ENCODE assay signal across 19 cellular contexts in the genomic region with DNA sequence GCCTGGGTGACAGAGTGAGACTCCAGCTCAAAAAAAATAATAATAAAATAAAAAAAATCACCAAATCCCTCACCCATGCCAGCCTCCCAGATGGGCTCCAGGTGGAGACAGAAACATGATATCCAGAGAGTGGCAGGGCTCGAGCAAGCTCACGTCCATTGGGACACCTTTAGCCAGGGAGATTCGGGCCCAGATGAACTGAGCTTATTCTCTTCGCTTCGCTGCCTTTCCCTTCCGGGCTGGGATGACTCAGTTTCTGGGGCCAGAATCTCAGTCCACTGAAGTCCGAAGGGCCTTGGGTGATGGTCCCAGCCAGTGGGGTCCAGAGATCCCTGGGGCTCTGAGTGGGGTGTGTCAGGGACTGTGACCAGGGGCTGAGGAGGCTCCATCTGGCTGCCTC. TPM values are rescaled to one million over a fixed set of nuclear protein-coding genes. Genes with fewer than 3 reads are reported as not detected.
"Had no signal": no experiment of that assay in that cellular context is flagged by ENCODE, and none has a peak within 500 bp of the region (broad histone marks: within the 10 kb centered on the region; RNA-seq: fewer than 3 reads in every experiment).

No MANE protein-coding gene starts in this region.

- H3K9me3 Mint-ChIP-seq: activated T-helper 1 cell treated with anti-CD3 and anti-CD28 coated beads, Interleukin-12 subunit alpha, Interleukin-12 subunit beta, Interleukin-2, Interleukin-4 antibody, amounts not matched to agents 30 ng/mL and 10 ng/mL and 1 ng/mL, durations not matched to agents 14 hours and 24 hours and 36 hours; natural killer cell; T-cell had no signal

- H3K36me3 Mint-ChIP-seq: activated naive CD8-positive, alpha-beta T cell; natural killer cell; stimulated activated naive B cell treated with anti-CD40 and anti-IgM and Interleukin-4, amounts not matched to agents 10 μg/mL and 1 μg/mL and 100 μg/mL, for 72 hours; T-cell; WTC11 had no signal

- H3K4me3 ChIP-seq: gastroesophageal sphincter, lower lobe of right lung, sigmoid colon had no signal

- H3K4me1 Mint-ChIP-seq: activated CD4-positive, alpha-beta T cell treated with anti-CD3 and anti-CD28 coated beads for 36 hours; natural killer cell; T-cell; WTC11 had no signal

- H3K4me3 Mint-ChIP-seq: activated CD4-positive, alpha-beta T cell treated with anti-CD3 and anti-CD28 coated beads for 36 hours; activated naive CD8-positive, alpha-beta T cell; activated T-helper 1 cell treated with anti-CD3 and anti-CD28 coated beads, Interleukin-12 subunit alpha, Interleukin-12 subunit beta, Interleukin-2, Interleukin-4 antibody, amounts not matched to agents 30 ng/mL and 10 ng/mL and 1 ng/mL, durations not matched to agents 14 hours and 24 hours and 36 hours; natural killer cell; stimulated activated naive B cell treated with anti-CD40 and anti-IgM and Interleukin-4, amounts not matched to agents 10 μg/mL and 1 μg/mL and 100 μg/mL, for 72 hours; T-cell; WTC11 had no signal

- ATAC-seq: activated CD4-positive, alpha-beta T cell treated with anti-CD3 and anti-CD28 coated beads for 36 hours; esophagus mucosa; gastroesophageal sphincter; lower lobe of right lung; natural killer cell; stimulated activated naive B cell treated with anti-CD40 and anti-IgM and Interleukin-4, amounts not matched to agents 10 μg/mL and 1 μg/mL and 100 μg/mL, for 72 hours; T-cell; WTC11 had no signal

- H3K27ac ChIP-seq: gastroesophageal sphincter, lower lobe of right lung, parathyroid adenoma, sigmoid colon had no signal

- H3K9me3 ChIP-seq: gastroesophageal sphincter, lower lobe of right lung, sigmoid colon had no signal

- H3K4me1 ChIP-seq: parathyroid adenoma, sigmoid colon had no signal

- H3K27me3 Mint-ChIP-seq: activated naive CD8-positive, alpha-beta T cell had no signal

- H3K27ac Mint-ChIP-seq: activated CD4-positive, alpha-beta T cell treated with anti-CD3 and anti-CD28 coated beads for 36 hours; activated naive CD8-positive, alpha-beta T cell; activated T-helper 1 cell treated with anti-CD3 and anti-CD28 coated beads, Interleukin-12 subunit alpha, Interleukin-12 subunit beta, Interleukin-2, Interleukin-4 antibody, amounts not matched to agents 30 ng/mL and 10 ng/mL and 1 ng/mL, durations not matched to agents 14 hours and 24 hours and 36 hours; natural killer cell; stimulated activated naive B cell treated with anti-CD40 and anti-IgM and Interleukin-4, amounts not matched to agents 10 μg/mL and 1 μg/mL and 100 μg/mL, for 72 hours; T-cell; WTC11 had no signal

- DNase-seq: activated CD4-positive, alpha-beta T cell treated with anti-CD3 and anti-CD28 coated beads for 36 hours; activated CD4-positive, alpha-beta T cell treated with anti-CD3 and anti-CD28 coated beads, Interleukin-2, amount 50 U/mL, for 48 hours; activated T-cell treated with anti-CD3 and anti-CD28 coated beads for 4 hours; effector CD4-positive, alpha-beta T cell; hippocampal formation; lower lobe of right lung; natural killer cell; sigmoid colon; stimulated activated CD4-positive, alpha-beta T cell treated with anti-CD3 and anti-CD28 coated beads, Interleukin-4, amount 100 ng/mL, for 4 hours; stimulated activated naive B cell treated with anti-CD40 and anti-IgM and Interleukin-4, amounts not matched to agents 10 μg/mL and 1 μg/mL and 100 μg/mL, for 72 hours; T-cell had no signal

- H3K36me3 ChIP-seq: gastroesophageal sphincter, lower lobe of right lung, sigmoid colon had no signal

RNA-seq across cellular contexts. Expression of a gene that starts 23.0 kb away (rescaled TPM):
- total RNA-seq: activated CD4-positive, alpha-beta T cell treated with anti-CD3 and anti-CD28 coated beads for 36 hours; cerebellum; gastroesophageal sphincter; sigmoid colon; ureter had no signal
